ENCODE assay signal across 8 cellular contexts in genomic region chrX:149962859-149963757, GRCh38. TPM values are rescaled to one million over a fixed set of nuclear protein-coding genes. Genes with fewer than 3 reads are reported as not detected.
A peak's percentile ranks its signal among the peaks of the same experiment; 100 is the strongest.
DNase-seq lines count a peak whose midpoint lies in the region; ATAC-seq and TF ChIP-seq lines count a peak whose summit lies in the region.

No MANE protein-coding gene starts in this region.

- H3K36me3 ChIP-seq in HCT116 (ENCODE audit: control insufficient read depth in 1 of 2, insufficient read depth in 2 of 2, low read length in 2 of 2), result no peaks in the 10 kb centered on the region

- H3K9me2 ChIP-seq in HCT116 (ENCODE audit: insufficient read depth), result no peaks in the 10 kb centered on the region

- H3K9me3 Mint-ChIP-seq in activated T-helper 17 cell treated with anti-CD3 and anti-CD28 coated beads, Interleukin-2, amount 50 U/mL, for 72 hours, result no peaks in the 10 kb centered on the region

- H4K20me1 ChIP-seq in HCT116 (ENCODE audit: insufficient read depth), result no peaks in the 10 kb centered on the region

- no peaks in the 10 kb centered on the region for H3K9me3 ChIP-seq in HCT116 (ENCODE audit: control insufficient read depth in 1 of 2, insufficient read depth in 1 of 2, low read depth in 1 of 2, low read length in 2 of 2)

- no peaks in the 10 kb centered on the region for H3K79me2 ChIP-seq in HCT116 (ENCODE audit: insufficient read depth, low read length)

- H3K4me3 ChIP-seq in HCT116 (replicated peaks in 1 of 2; ENCODE audit: low read depth in 1 of 2, low read length in 2 of 2), result no peak overlapping the region

- peaks cover 37% of the 10 kb centered on the region for H3K36me3 Mint-ChIP-seq in activated T-helper 17 cell treated with anti-CD3 and anti-CD28 coated beads, Interleukin-2, amount 50 U/mL, for 72 hours (ENCODE audit: low read depth)

- no peak for TF ChIP-seq POLR2A in HCT116 (IDR thresholded peaks at IDR 0.05; ENCODE audit: borderline replicate concordance, extremely low read depth, insufficient read depth, insufficient read length)

- peak; percentile 95 for TF ChIP-seq RAD21 in HCT116 (IDR thresholded peaks at IDR 0.05; ENCODE audit: low read depth)

- no peaks in the 10 kb centered on the region for H3K4me1 Mint-ChIP-seq in activated T-helper 17 cell treated with anti-CD3 and anti-CD28 coated beads, Interleukin-2, amount 50 U/mL, for 72 hours

- H3K9ac ChIP-seq in HCT116 (ENCODE audit: low read length), result no peak overlapping the region

- intact Hi-C loops in Right ventricle myocardium inferior (cut with DNase I) (loop anchor here (5.0 kb wide), 3 partner anchors 399 to 624 kb away; partner anchors contain the start of gene MAMLD1), cardiac septum (cut with DNase I) (loop anchor here (5.0 to 10.0 kb wide), 3 partner anchors 242 to 522 kb away; partner anchors contain the start of gene MAMLD1), HCT116 (cut with micrococcal nuclease) (loop anchor here (1.0 to 10.0 kb wide), 8 partner anchors 242 to 1916 kb away; partner anchors contain the start of gene MAMLD1), posterior cingulate gyrus (cut with DNase I) (loop anchor here (5.0 to 10.0 kb wide), 3 partner anchors 399 to 754 kb away; partner anchors contain the start of gene MAMLD1)

- no peak for DNase-seq in Right ventricle myocardium inferior (ENCODE audit: missing footprints)
- DNase-seq in cardiac septum (ENCODE audit: low spot score), result no peak
- DNase-seq in HCT116 (ENCODE audit: low read depth, low spot score), result peak; percentile 45
- peak; percentile 42 for DNase-seq in NCI-H2107 treated with DMSO at 0.1 percent for 48 hours (lab: John Stamatoyannopoulos, UW; ENCODE audit: unreplicated experiment)
- DNase-seq in germinal center (ENCODE audit: low spot score), result peak; percentile 14
- DNase-seq in posterior cingulate gyrus, result peak in 9 of 10 donors; percentile 20 to 94 (median 48)
- no peak for DNase-seq in NCI-H2081 treated with DMSO at 0.1 percent for 48 hours (lab: John Stamatoyannopoulos, UW)

- no peak overlapping the region for H2AFZ ChIP-seq in HCT116 (ENCODE audit: low read depth, low read length, poor library complexity, severe bottlenecking)

- no peak overlapping the region for H3K27ac Mint-ChIP-seq in activated T-helper 17 cell treated with anti-CD3 and anti-CD28 coated beads, Interleukin-2, amount 50 U/mL, for 72 hours

- no peak overlapping the region for H3K4me3 Mint-ChIP-seq in activated T-helper 17 cell treated with anti-CD3 and anti-CD28 coated beads, Interleukin-2, amount 50 U/mL, for 72 hours

- H3K27me3 Mint-ChIP-seq in activated T-helper 17 cell treated with anti-CD3 and anti-CD28 coated beads, Interleukin-2, amount 50 U/mL, for 72 hours, result no peaks in the 10 kb centered on the region

- RAD21 ChIA-PET in HCT116 (lab: Charles Lee; ENCODE audit: low non-redundant PET in 1 of 2, low total read pairs in 2 of 2, uncharacterized antibody in 2 of 2, unreplicated experiment in 2 of 2), result interaction anchor here in 1 of 2 experiments (1.0 kb wide), 1 partner anchor 87 kb away, joined by 3 read pairs; no protein-coding TSS in a partner anchor

- H3K4me2 ChIP-seq in HCT116 (ENCODE audit: low read length), result no peak overlapping the region

- BruUV-seq in HCT116 (replicated peaks; lab: Mats Ljungman, UMichigan), result no TSS peak

- peaks cover 0 to 2% of the 10 kb centered on the region in 2 experiments; a peak in 1 of 4 replicates for H3K4me1 ChIP-seq in HCT116 (ENCODE audit: control insufficient read depth in 1 of 2, insufficient read depth in 2 of 2, low read length in 2 of 2)

- POLR2A ChIA-PET in HCT116 (lab: Charles Lee), result no interaction called here

- H3K27ac ChIP-seq in HCT116 (ENCODE audit: low read depth, low read length), result no peak overlapping the region

- peak; percentile 77 for ATAC-seq in Right ventricle myocardium inferior
- ATAC-seq in HCT116, result peak; percentile 100
- peak; percentile 50 for ATAC-seq in activated T-helper 17 cell treated with anti-CD3 and anti-CD28 coated beads, Interleukin-2, amount 50 U/mL, for 72 hours (replicated peaks)

- CTCF ChIA-PET in HCT116 (lab: Charles Lee), result interaction anchor here (0.7 to 1.1 kb wide), 6 partner anchors 40 to 523 kb away, joined by 3 to 14 read pairs (median 4); no protein-coding TSS in a partner anchor

- H3K27me3 ChIP-seq in HCT116 (ENCODE audit: insufficient read depth, low read length), result no peaks in the 10 kb centered on the region

- TF ChIP-seq CTCF in HCT116 (IDR thresholded peaks at IDR 0.05 in 2 of 3, conservative IDR thresholded peaks at IDR 0.05 in 1 of 3; ENCODE audit: borderline replicate concordance in 1 of 3, insufficient read depth in 1 of 3, low read depth in 2 of 3, low read length in 2 of 3), result peak; percentile 82 to 93 (median 82); a peak in 5 of 6 replicates

TF ChIP-seq in HCT116, 20 proteins besides CTCF, POLR2A, EP300 and RAD21:
- no peak for TF ChIP-seq SP1 (IDR thresholded peaks at IDR 0.05; ENCODE audit: low read depth)
- TF ChIP-seq POLR2AphosphoS5 (IDR thresholded peaks at IDR 0.05; ENCODE audit: low read depth, low read length), result no peak
- no peak for TF ChIP-seq EGR1 (IDR thresholded peaks at IDR 0.05; ENCODE audit: low read depth)
- TF ChIP-seq MAX (IDR thresholded peaks at IDR 0.05), result peak; percentile 28; the same call in 1 of the 2 replicates
- no peak for TF ChIP-seq CBX3 (IDR thresholded peaks at IDR 0.05; ENCODE audit: low read depth)
- no peak for TF ChIP-seq YY1 (IDR thresholded peaks at IDR 0.05; ENCODE audit: extremely low read depth, insufficient replicate concordance, low read depth, low read length)
- no peak for TF ChIP-seq ATF3 (IDR thresholded peaks at IDR 0.05)
- peak; percentile 36 for TF ChIP-seq TCF7L2 (IDR thresholded peaks at IDR 0.05; ENCODE audit: borderline replicate concordance, extremely low read depth, insufficient read depth, insufficient read length)
- TF ChIP-seq ZFX (IDR thresholded peaks at IDR 0.05), result no peak
- TF ChIP-seq JUND (IDR thresholded peaks at IDR 0.05), result no peak

RNA-seq across cellular contexts. Expression of gene EOLA2, which starts 24.8 kb away (rescaled TPM):
- 20.7 TPM for total RNA-seq in Right ventricle myocardium inferior
- total RNA-seq in cardiac septum, result 23.7 TPM
- 26.4 TPM for total RNA-seq in HCT116 (2021; ENCODE audit: unreplicated experiment)
- polyA plus RNA-seq in HCT116 (2012), result 25.7 and 33.6 TPM in 2 replicates
- total RNA-seq in activated T-helper 17 cell treated with anti-CD3 and anti-CD28 coated beads, Interleukin-2, amount 50 U/mL, for 72 hours, result 10 to 100 TPM; 31.0 to 42.3 TPM

RNA-seq across cellular contexts. Expression of gene HSFX4, which starts 33.7 kb away (rescaled TPM):
- total RNA-seq in Right ventricle myocardium inferior (not detected), cardiac septum (0.30 TPM), HCT116 (2021; ENCODE audit: unreplicated experiment) (not detected)
- not detected in 2 replicates for polyA plus RNA-seq in HCT116 (2012)
- not detected for total RNA-seq in activated T-helper 17 cell treated with anti-CD3 and anti-CD28 coated beads, Interleukin-2, amount 50 U/mL, for 72 hours

Comparison
In these comparisons a context has a peak if more than half of its experiments do, and no peak if none do; other contexts are left out.
1. ATAC-seq: peak in every context shown above with its lines; median percentile 100 in HCT116; 77 in Right ventricle myocardium inferior; 50 in activated T-helper 17 cell treated with anti-CD3 and anti-CD28 coated beads, Interleukin-2, amount 50 U/mL, for 72 hours.
2. DNase-seq: peak in HCT116 (single experiment), NCI-H2107 treated with DMSO at 0.1 percent for 48 hours (single experiment), germinal center (single experiment) and posterior cingulate gyrus (9 of 10); none in Right ventricle myocardium inferior (single experiment), cardiac septum (single experiment) and NCI-H2081 treated with DMSO at 0.1 percent for 48 hours (single experiment).